Comparison of ENCODE assay signal across 9 cellular contexts in the genomic region with DNA sequence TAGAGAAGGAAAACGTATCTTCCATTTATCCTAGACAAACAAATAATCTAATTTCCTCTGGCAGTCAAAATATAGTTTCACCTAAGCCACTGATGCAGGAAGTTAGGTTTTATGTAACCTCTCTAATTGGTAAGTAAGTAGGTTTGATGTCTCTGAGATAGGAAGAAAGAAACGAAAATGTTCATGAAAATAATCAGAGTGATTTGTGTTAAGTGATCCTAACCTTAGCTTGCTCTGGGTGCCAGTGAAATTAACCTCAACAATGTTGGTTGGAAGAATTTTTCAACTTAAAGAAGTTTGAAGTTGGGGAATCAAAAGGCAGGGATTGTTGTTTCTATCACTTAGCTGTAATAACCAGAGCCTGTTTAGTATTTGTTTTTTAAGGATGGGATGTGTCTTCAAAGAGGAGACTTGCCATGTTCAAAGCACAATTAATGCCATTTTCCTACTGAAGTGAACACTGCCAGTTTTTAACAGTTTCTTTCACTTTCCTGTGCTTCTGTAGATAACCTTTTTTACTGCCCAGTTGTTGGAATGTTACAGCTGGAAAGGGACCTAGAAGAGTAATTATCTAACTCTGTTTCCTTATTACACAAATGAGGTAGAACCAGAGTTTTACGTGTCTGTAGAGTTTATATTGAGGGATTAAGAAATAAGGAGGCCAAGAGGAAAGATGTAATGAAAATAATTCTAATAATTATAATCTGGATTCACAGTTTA. TPM values are rescaled to one million over a fixed set of nuclear protein-coding genes. Genes with fewer than 3 reads are reported as not detected.
DNase-seq lines count a peak whose midpoint lies in the region; ATAC-seq, FAIRE-seq and TF ChIP-seq lines count a peak whose summit lies in the region.
"Had no signal": no experiment of that assay in that cellular context is flagged by ENCODE, and none has a peak within 500 bp of the region (broad histone marks: within the 10 kb centered on the region; RNA-seq: fewer than 3 reads in every experiment).

No MANE protein-coding gene starts in this region.

- intact Hi-C loops in heart left ventricle (cut with DNase I) (no loop called here), cardiac septum (cut with DNase I) (loop anchor here (5.0 kb wide), 1 partner anchor 45 kb away; a partner anchor contains a TSS), K562 (cut with micrococcal nuclease) (loop anchor here (1.0 to 5.0 kb wide), 2 partner anchors 17 to 110 kb away; no protein-coding TSS in a partner anchor), uterus (cut with DNase I; ENCODE audit: low total_unique reads) (no loop called here)

- TF ChIP-seq POLR2A in heart left ventricle (IDR thresholded peaks at IDR 0.05) (no peak), K562 (conservative IDR thresholded peaks at IDR 0.05) (no peak), uterus (IDR thresholded peaks at IDR 0.05) (no peak)

- POLR2A ChIA-PET in K562 (lab: Yijun Ruan, JAX) = interaction anchor here (0.6 to 5.3 kb wide), 9 partner anchors 9 to 843 kb away, joined by 3 to 65 read pairs (median 5); a partner anchor contains a TSS

- H3K27me3 Mint-ChIP-seq in naive B cell = no peaks in the 10 kb centered on the region

- peak overlapping the region; percentile 7; the same call in 1 of the 2 replicates for H3K4me2 ChIP-seq in K562 (ENCODE audit: insufficient read depth, low read length)

- H3K27ac Mint-ChIP-seq in naive B cell = peak overlapping the region; percentile 24 to 80 (median 36)

- no peak for FAIRE-seq in K562 (lab: Jason Lieb, UNC)

- TF ChIP-seq CTCF in heart left ventricle (IDR thresholded peaks at IDR 0.05) (no peak), K562 (IDR thresholded peaks at IDR 0.05 in 2 of 3, conservative IDR thresholded peaks at IDR 0.05 in 1 of 3; ENCODE audit: insufficient read depth in 2 of 3, low read depth in 1 of 3, low read length in 3 of 3) (no peak), uterus (IDR thresholded peaks at IDR 0.05) (no peak)

- CTCF ChIA-PET in K562 (lab: Yijun Ruan, JAX; ENCODE audit: low intra/inter-chr PET ratio) = interaction anchor here (0.6 to 0.7 kb wide), 2 partner anchors 44 to 110 kb away, joined by 3 to 5 read pairs; no protein-coding TSS in a partner anchor

- TF ChIP-seq RAD21 in K562 (CRISPR knock-in tag; conservative IDR thresholded peaks at IDR 0.05 in 1 of 2, IDR thresholded peaks at IDR 0.05 in 1 of 2) = no peak

- H3K27ac ChIP-seq in heart left ventricle = peak overlapping the region in 7 of 12 donors; percentile 5 to 62 (median 37)
- H3K27ac ChIP-seq in K562 (ENCODE audit: extremely low read depth, low read depth, low read length) = peak overlapping the region; percentile 12; the same call in 2 of the 3 replicates
- H3K27ac ChIP-seq in uterus = peak overlapping the region; percentile 41 to 57

- peaks cover 12 to 15% of the 10 kb centered on the region in 2 donors for H3K36me3 Mint-ChIP-seq in naive B cell

- peak overlapping the region in 1 of 12 donors; percentile 2 for H3K4me3 ChIP-seq in heart left ventricle
- no peak overlapping the region for H3K4me3 ChIP-seq in K562
- no peak overlapping the region for H3K4me3 ChIP-seq in uterus
- H3K4me3 ChIP-seq in H7 (ENCODE audit: insufficient read depth, low read depth, low read length) = no peak overlapping the region
- H3K4me3 ChIP-seq: ovary had no signal

- no peaks in the 10 kb centered on the region for H3K9me1 ChIP-seq in K562 (ENCODE audit: control insufficient read depth, insufficient read depth, low read length)

- in situ Hi-C loops in K562 (cut with MboI) = no loop called here

- H3K9me3 ChIP-seq in heart left ventricle (peaks cover 0 to 8% (median 0%) of the 10 kb centered on the region in 12 donors), K562 (replicated peaks; ENCODE audit: control insufficient read depth, insufficient read depth, low read depth, low read length) (no peaks in the 10 kb centered on the region), uterus (no peaks in the 10 kb centered on the region)
- H3K9me3 ChIP-seq: ovary had no signal

- TF ChIP-seq EP300 in K562 (IDR thresholded peaks at IDR 0.05; ENCODE audit: low read length) = no peak

- ATAC-seq in heart left ventricle (peak in 1 of 4 donors; percentile 7), K562 (peak; percentile 19), naive B cell (ENCODE audit: low read depth in 2 of 2) (no peak), HG02885 (IDR thresholded peaks at IDR 0.05; ENCODE audit: poor library complexity, unreplicated experiment) (no peak)

- H4K20me1 ChIP-seq in K562 (replicated peaks; ENCODE audit: control insufficient read depth, insufficient read depth, low read length) = no peaks in the 10 kb centered on the region

- H3K27me3 ChIP-seq in heart left ventricle (no peaks in the 10 kb centered on the region), K562 (ENCODE audit: control insufficient read depth in 2 of 2, insufficient read depth in 2 of 2, low read length in 2 of 2) (no peaks in the 10 kb centered on the region), uterus (no peaks in the 10 kb centered on the region), H7 (ENCODE audit: control insufficient read depth, insufficient read depth, low read length) (no peaks in the 10 kb centered on the region)
- H3K27me3 ChIP-seq: ovary had no signal

- BruUV-seq in K562 (replicated peaks; lab: Mats Ljungman, UMichigan) = no TSS peak

- WGBS in heart left ventricle, 4 donors = 25 to 37% (median 31%) methylated on average over 3 of the region's 3 CpGs
- 3% methylated on average over 3 of the region's 3 CpGs for WGBS in K562 (ENCODE audit: insufficient coverage, low coverage, missing lambda C conversion rate)

- H2AFZ ChIP-seq in K562 (ENCODE audit: low read depth, low read length) = no peak overlapping the region

- H3K36me3 ChIP-seq in heart left ventricle (peaks cover 0 to 22% (median 7%) of the 10 kb centered on the region in 9 donors), K562 (ENCODE audit: control insufficient read depth, insufficient read depth, low read length) (peaks cover 36% of the 10 kb centered on the region; the same call in 2 of the 3 replicates), uterus (no peaks in the 10 kb centered on the region), H7 (replicated peaks; ENCODE audit: control insufficient read depth, insufficient read depth, low read length) (no peaks in the 10 kb centered on the region)
- H3K36me3 ChIP-seq: ovary had no signal

- DNase-seq in heart left ventricle (no peak), cardiac septum (ENCODE audit: low spot score) (no peak), K562 (ENCODE audit: extremely low read depth in 1 of 4, low spot score in 3 of 4) (no peak), naive B cell (no peak), uterus (no peak), H7 (no peak)
- no peak for DNase-seq in activated CD4-positive, alpha-beta T cell treated with anti-CD3 and anti-CD28 coated beads for 48 hours

- H3K4me3 Mint-ChIP-seq in naive B cell = peak overlapping the region in 2 of 8 donors; percentile 2 to 31

- peaks cover 25 to 45% (median 29%) of the 10 kb centered on the region in 3 donors for H3K4me1 Mint-ChIP-seq in naive B cell

- H3K9ac ChIP-seq in K562 (ENCODE audit: insufficient read depth in 1 of 2, low read depth in 2 of 2, low read length in 2 of 2) = 0 out of 4 replicates have a peak overlapping the region, but pooled peaks of 1 of the 2 experiments have one; percentile 14

- peaks cover 0 to 2% (median 0%) of the 10 kb centered on the region in 7 donors for H3K9me3 Mint-ChIP-seq in naive B cell

- H3K4me1 ChIP-seq in heart left ventricle = peaks cover 0 to 51% (median 24%) of the 10 kb centered on the region in 12 donors
- H3K4me1 ChIP-seq in K562 (replicated peaks in 1 of 2; ENCODE audit: control insufficient read depth in 2 of 2, insufficient read depth in 2 of 2, low read length in 2 of 2) = peaks cover 11 to 27% of the 10 kb centered on the region in 2 experiments; a peak in 4 of 5 replicates
- H3K4me1 ChIP-seq in uterus = peaks cover 0 to 10% of the 10 kb centered on the region in 2 donors

- peaks cover 94% of the 10 kb centered on the region for H3K79me2 ChIP-seq in K562 (ENCODE audit: control insufficient read depth, insufficient read depth, low read length)

RNA-seq across cellular contexts. Expression of a gene that starts 18.4 kb away (rescaled TPM):
- 100 to 1,000 TPM in 1 of 9 donors, 10 to 100 TPM in 8; 41.8 to 102 (median 62.7) TPM for total RNA-seq in heart left ventricle
- polyA plus RNA-seq in heart left ventricle = 10 to 100 TPM in 1 of 2 donors, 1 to 10 TPM in 1; 7.0 to 24.9 TPM
- total RNA-seq in cardiac septum = 63.5 TPM
- total RNA-seq in K562 (2011; cell fraction: chromatin; rRNA removed; ENCODE audit: low replicate concordance) = 87.8 and 103 TPM in 2 replicates
- 36.9 and 44.0 TPM in 2 replicates for total RNA-seq in K562 (2011; cell fraction: nucleolus; rRNA removed)
- 51.7 and 52.1 TPM in 2 replicates for total RNA-seq in K562 (2011; cell fraction: nucleoplasm; rRNA removed)
- total RNA-seq in K562 (2014; rRNA removed) = 20.2 and 28.3 TPM in 2 replicates
- 29.6 and 33.1 TPM in 2 replicates for total RNA-seq in K562 (2014; rRNA removed; fragmentation: Illumina TruSeq; extraction: Trizol)
- 28.6 and 29.6 TPM in 2 replicates for total RNA-seq in K562 (2015; rRNA removed; fragmentation: Illumina TruSeq; extraction: Trizol)
- total RNA-seq in K562 (2021) = 57.5 and 57.9 TPM in 2 replicates
- polyA plus RNA-seq in K562 (2011; rRNA removed) = 56.1 and 66.4 TPM in 2 replicates
- 61.3 and 67.9 TPM in 2 replicates for polyA plus RNA-seq in K562 (2011; cell fraction: cytosol; rRNA removed)
- 83.1 and 90.0 TPM in 2 replicates for polyA plus RNA-seq in K562 (2011; cell fraction: nucleus; rRNA removed)
- polyA plus RNA-seq in K562 (2012) = 26.4 and 28.7 TPM in 2 replicates
- polyA plus RNA-seq in K562 (2014; fragmentation: Illumina TruSeq; extraction: Trizol) = 34.5 and 35.9 TPM in 2 replicates
- 10 to 100 TPM in 1 of 2 experiments, 1 to 10 TPM in 1; 10.0 to 10.9 TPM for polyA plus RNA-seq in K562 (2014; fragmentation: Nextera tagmentation; extraction: Ambion mirVana)
- 21.3 and 21.9 TPM in 2 replicates for polyA plus RNA-seq in K562 (2014; rRNA removed)
- 157 and 177 TPM in 2 replicates for polyA minus RNA-seq in K562 (2011; rRNA and poly(A)+ RNA removed)
- 66.3 and 89.1 TPM in 2 replicates for polyA minus RNA-seq in K562 (2011; cell fraction: cytosol; rRNA and poly(A)+ RNA removed)
- polyA minus RNA-seq in K562 (2011; cell fraction: nucleus; rRNA and poly(A)+ RNA removed) = 27.6 and 55.2 TPM in 2 replicates
- polyA plus RNA-seq in naive B cell (ENCODE audit: low read depth in 6 of 6) = 1 to 10 TPM in 5 of 6 donors, under 1 TPM in 1; 0.08 to 8.6 (median 6.4) TPM
- total RNA-seq in uterus = 10 to 100 TPM; 21.5 to 92.7 (median 39.7) TPM
- 33.4 and 39.1 TPM in 2 replicates for total RNA-seq in H7 (2014; rRNA removed; shearing (Covaris generic))

RNA-seq across cellular contexts. Expression of a gene that starts 31.7 kb away (rescaled TPM):
- total RNA-seq in heart left ventricle (10 to 100 TPM in 7 of 9 donors, 1 to 10 TPM in 2; 5.3 to 27.2 (median 13.5) TPM), cardiac septum (8.2 TPM), K562 (2014; rRNA removed) (not detected in 2 replicates), K562 (2014; rRNA removed; fragmentation: Illumina TruSeq; extraction: Trizol) (0.07 TPM in 1 of 2 replicates, not detected in the other), K562 (2015; rRNA removed; fragmentation: Illumina TruSeq; extraction: Trizol) (0.07 and 0.08 TPM in 2 replicates), K562 (2021) (0.13 and 0.16 TPM in 2 replicates), uterus (100 to 1,000 TPM in 2 of 4 donors, 10 to 100 TPM in 2; 86.6 to 302 (median 122) TPM)
- polyA plus RNA-seq in heart left ventricle (1 to 10 TPM; 5.1 to 7.8 TPM), K562 (2011; rRNA removed) (not detected in 2 replicates), K562 (2014; fragmentation: Illumina TruSeq; extraction: Trizol) (not detected in 2 replicates), K562 (2014; fragmentation: Nextera tagmentation; extraction: Ambion mirVana) (not detected), K562 (2014; rRNA removed) (not detected in 2 replicates), naive B cell (ENCODE audit: low read depth in 6 of 6) (not detected)
- total RNA-seq in K562 (2011; cell fraction: chromatin; rRNA removed; ENCODE audit: low replicate concordance) = 0.28 and 0.65 TPM in 2 replicates
- total RNA-seq in K562 (2011; cell fraction: nucleolus; rRNA removed) = 0.33 TPM in 1 of 2 replicates, not detected in the other
- total RNA-seq in K562 (2011; cell fraction: nucleoplasm; rRNA removed) = 0.44 and 0.46 TPM in 2 replicates
- polyA plus RNA-seq in K562 (2011; cell fraction: cytosol; rRNA removed) = 0.03 TPM in 1 of 2 replicates, not detected in the other
- 0.07 and 0.11 TPM in 2 replicates for polyA plus RNA-seq in K562 (2011; cell fraction: nucleus; rRNA removed)
- not detected in 2 replicates for polyA plus RNA-seq in K562 (2012)
- polyA minus RNA-seq in K562 (2011; rRNA and poly(A)+ RNA removed) = 0.15 and 0.18 TPM in 2 replicates
- not detected in 2 replicates for polyA minus RNA-seq in K562 (2011; cell fraction: cytosol; rRNA and poly(A)+ RNA removed)
- 0.40 and 0.89 TPM in 2 replicates for polyA minus RNA-seq in K562 (2011; cell fraction: nucleus; rRNA and poly(A)+ RNA removed)
- total RNA-seq in H7 (2014; rRNA removed; shearing (Covaris generic)) = 226 and 276 TPM in 2 replicates

RNA-seq across cellular contexts. Expression of a gene that starts 42.4 kb away (rescaled TPM):
- total RNA-seq in heart left ventricle = 1 to 10 TPM; 1.2 to 6.0 (median 2.2) TPM
- 1 to 10 TPM in 1 of 2 donors, under 1 TPM in 1; 0.38 to 2.8 TPM for polyA plus RNA-seq in heart left ventricle
- total RNA-seq in cardiac septum = 2.1 TPM
- total RNA-seq in K562 (2011; cell fraction: chromatin; rRNA removed; ENCODE audit: low replicate concordance) = 9.0 and 11.8 TPM in 2 replicates
- 8.8 and 8.9 TPM in 2 replicates for total RNA-seq in K562 (2011; cell fraction: nucleolus; rRNA removed)
- 8.4 and 10.4 TPM in 2 replicates for total RNA-seq in K562 (2011; cell fraction: nucleoplasm; rRNA removed)
- total RNA-seq in K562 (2014; rRNA removed) = 10.6 and 15.8 TPM in 2 replicates
- 17.2 and 19.2 TPM in 2 replicates for total RNA-seq in K562 (2014; rRNA removed; fragmentation: Illumina TruSeq; extraction: Trizol)
- 22.6 and 22.9 TPM in 2 replicates for total RNA-seq in K562 (2015; rRNA removed; fragmentation: Illumina TruSeq; extraction: Trizol)
- total RNA-seq in K562 (2021) = 22.8 and 23.7 TPM in 2 replicates
- 11.0 and 11.7 TPM in 2 replicates for polyA plus RNA-seq in K562 (2011; rRNA removed)
- 13.7 and 18.9 TPM in 2 replicates for polyA plus RNA-seq in K562 (2011; cell fraction: cytosol; rRNA removed)
- polyA plus RNA-seq in K562 (2011; cell fraction: nucleus; rRNA removed) = 6.8 and 10.7 TPM in 2 replicates
- 14.8 and 17.9 TPM in 2 replicates for polyA plus RNA-seq in K562 (2012)
- polyA plus RNA-seq in K562 (2014; fragmentation: Illumina TruSeq; extraction: Trizol) = 25.9 and 28.8 TPM in 2 replicates
- 10 to 100 TPM; 12.4 to 22.2 TPM for polyA plus RNA-seq in K562 (2014; fragmentation: Nextera tagmentation; extraction: Ambion mirVana)
- 14.9 and 18.0 TPM in 2 replicates for polyA plus RNA-seq in K562 (2014; rRNA removed)
- 14.5 and 14.7 TPM in 2 replicates for polyA minus RNA-seq in K562 (2011; rRNA and poly(A)+ RNA removed)
- 10.4 and 16.3 TPM in 2 replicates for polyA minus RNA-seq in K562 (2011; cell fraction: cytosol; rRNA and poly(A)+ RNA removed)
- polyA minus RNA-seq in K562 (2011; cell fraction: nucleus; rRNA and poly(A)+ RNA removed) = 5.1 and 7.6 TPM in 2 replicates
- 1 to 10 TPM; 2.7 to 7.5 (median 5.0) TPM for polyA plus RNA-seq in naive B cell (ENCODE audit: low read depth in 6 of 6)
- 1 to 10 TPM; 1.5 to 7.2 (median 3.9) TPM for total RNA-seq in uterus
- 15.1 and 16.6 TPM in 2 replicates for total RNA-seq in H7 (2014; rRNA removed; shearing (Covaris generic))

RNA-seq across cellular contexts. Expression of a gene that starts 42.9 kb away (rescaled TPM):
- 10 to 100 TPM in 6 of 9 donors, 1 to 10 TPM in 3; 7.3 to 17.2 (median 10.8) TPM for total RNA-seq in heart left ventricle
- 1 to 10 TPM; 7.5 to 9.4 TPM for polyA plus RNA-seq in heart left ventricle
- total RNA-seq in cardiac septum = 12.6 TPM
- 103 and 194 TPM in 2 replicates for total RNA-seq in K562 (2011; cell fraction: chromatin; rRNA removed; ENCODE audit: low replicate concordance)
- total RNA-seq in K562 (2011; cell fraction: nucleolus; rRNA removed) = 47.9 and 67.8 TPM in 2 replicates
- 93.6 and 108 TPM in 2 replicates for total RNA-seq in K562 (2011; cell fraction: nucleoplasm; rRNA removed)
- 15.8 and 20.2 TPM in 2 replicates for total RNA-seq in K562 (2014; rRNA removed)
- total RNA-seq in K562 (2014; rRNA removed; fragmentation: Illumina TruSeq; extraction: Trizol) = 24.6 and 30.4 TPM in 2 replicates
- total RNA-seq in K562 (2015; rRNA removed; fragmentation: Illumina TruSeq; extraction: Trizol) = 21.2 and 21.7 TPM in 2 replicates
- 22.2 and 23.8 TPM in 2 replicates for total RNA-seq in K562 (2021)
- polyA plus RNA-seq in K562 (2011; rRNA removed) = 36.5 and 37.3 TPM in 2 replicates
- polyA plus RNA-seq in K562 (2011; cell fraction: cytosol; rRNA removed) = 11.8 and 29.3 TPM in 2 replicates
- 66.6 and 88.6 TPM in 2 replicates for polyA plus RNA-seq in K562 (2011; cell fraction: nucleus; rRNA removed)
- polyA plus RNA-seq in K562 (2012) = 19.7 and 20.1 TPM in 2 replicates
- polyA plus RNA-seq in K562 (2014; fragmentation: Illumina TruSeq; extraction: Trizol) = 26.7 and 28.5 TPM in 2 replicates
- polyA plus RNA-seq in K562 (2014; fragmentation: Nextera tagmentation; extraction: Ambion mirVana) = 10 to 100 TPM; 21.9 to 28.2 TPM
- polyA plus RNA-seq in K562 (2014; rRNA removed) = 26.1 and 32.0 TPM in 2 replicates
- polyA minus RNA-seq in K562 (2011; rRNA and poly(A)+ RNA removed) = 47.9 and 53.5 TPM in 2 replicates
- 15.7 and 16.8 TPM in 2 replicates for polyA minus RNA-seq in K562 (2011; cell fraction: cytosol; rRNA and poly(A)+ RNA removed)
- polyA minus RNA-seq in K562 (2011; cell fraction: nucleus; rRNA and poly(A)+ RNA removed) = 24.4 and 47.7 TPM in 2 replicates
- polyA plus RNA-seq in naive B cell (ENCODE audit: low read depth in 6 of 6) = 10 to 100 TPM; 13.6 to 24.6 (median 15.8) TPM
- 10 to 100 TPM in 3 of 4 donors, 1 to 10 TPM in 1; 2.8 to 47.8 (median 18.5) TPM for total RNA-seq in uterus
- total RNA-seq in H7 (2014; rRNA removed; shearing (Covaris generic)) = 14.9 TPM in 2 replicates

Comparison
In these comparisons a context has a peak if more than half of its experiments do, and no peak if none do; other contexts are left out.
1. intact Hi-C loops: an anchor here in cardiac septum (5.0 kb wide) and K562 (1.0 to 5.0 kb wide); none called in heart left ventricle and uterus.